8 cellular contexts compared by ENCODE assay signal in the genomic region with DNA sequence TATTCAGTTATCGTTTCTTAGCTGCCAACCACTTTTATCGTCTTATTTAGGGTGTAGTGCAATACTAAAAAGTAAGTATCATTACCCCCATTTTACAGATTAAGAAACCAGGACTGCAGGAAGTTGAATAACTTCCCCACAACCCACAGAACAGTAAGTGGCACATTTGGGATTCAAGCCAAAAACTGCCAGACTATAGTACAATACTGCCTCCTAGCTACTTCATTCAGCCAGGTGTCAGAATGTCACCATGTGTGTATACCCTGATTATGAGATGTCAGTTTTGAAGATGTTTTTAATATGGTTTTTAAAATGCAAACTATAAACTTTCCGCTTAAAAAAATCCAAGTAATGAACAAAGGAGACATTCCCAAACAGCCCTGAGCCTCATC.
A peak's percentile ranks its signal among the peaks of the same experiment; 100 is the strongest.
DNase-seq lines count a peak whose midpoint lies in the region; ATAC-seq and TF ChIP-seq lines count a peak whose summit lies in the region.

No MANE protein-coding gene starts in this region.

- peak; percentile 66 for DNase-seq in ACHN
- no peak for DNase-seq in GM06990 (ENCODE audit: extremely low read depth, insufficient read length)
- DNase-seq in NCI-H526 treated with DMSO at 0.1 percent for 48 hours (lab: John Stamatoyannopoulos, UW), result peak; percentile 6
- no peak for DNase-seq in chondrocyte (ENCODE audit: low spot score)
- peak; percentile 19 for DNase-seq in myocyte (ENCODE audit: low read depth)
- DNase-seq in HuH-7 (ENCODE audit: low spot score), result no peak
- DNase-seq in cerebellum (ENCODE audit: low spot score), result no peak

- peaks cover 2% of the 10 kb centered on the region for H3K36me3 Mint-ChIP-seq in chondrocyte (ENCODE audit: low read depth)

- H3K4me1 Mint-ChIP-seq in chondrocyte (ENCODE audit: low read depth), result no peaks in the 10 kb centered on the region

- H3K9me3 Mint-ChIP-seq in chondrocyte (ENCODE audit: low read depth), result peaks cover 4% of the 10 kb centered on the region

- H3K4me3 Mint-ChIP-seq in chondrocyte (ENCODE audit: unreplicated experiment), result no peak overlapping the region

- no peak overlapping the region for H3K27ac Mint-ChIP-seq in chondrocyte (ENCODE audit: unreplicated experiment)

- TF ChIP-seq CTCF in GM06990 (IDR thresholded peaks at IDR 0.05; ENCODE audit: insufficient read depth, low read length, poor library complexity, severe bottlenecking), result peak; percentile 50
- peak; percentile 74 for TF ChIP-seq CTCF in chondrocyte (IDR thresholded peaks at IDR 0.05)

- H3K27me3 ChIP-seq in GM06990 (replicated peaks; ENCODE audit: control insufficient read depth, insufficient read depth, low read length), result peaks cover 1% of the 10 kb centered on the region

- H3K27me3 Mint-ChIP-seq in chondrocyte (ENCODE audit: low read depth), result peaks cover 41% of the 10 kb centered on the region

- no peaks in the 10 kb centered on the region for H3K36me3 ChIP-seq in GM06990 (ENCODE audit: control insufficient read depth, insufficient read depth, low read length)

- ATAC-seq in HG03439 (IDR thresholded peaks at IDR 0.05; ENCODE audit: unreplicated experiment), result no peak

- in situ Hi-C loops in ACHN (cut with HindIII; ENCODE audit: low pct_ligation_motif_present, low pct_unique_long_range_greater_than_20kb, low sequenced_read_pairs), result no loop called here

- H3K4me3 ChIP-seq in GM06990 (replicated peaks; ENCODE audit: low read depth, low read length), result no peak overlapping the region

Comparison
In these comparisons a context has a peak if more than half of its experiments do, and no peak if none do; other contexts are left out.
1. DNase-seq: peak in ACHN (single experiment), NCI-H526 treated with DMSO at 0.1 percent for 48 hours (single experiment) and myocyte (single experiment); none in GM06990 (single experiment), chondrocyte (single experiment), HuH-7 (single experiment) and cerebellum (single experiment).